15 cellular contexts compared by ENCODE assay signal in genomic region chr22:32864041-32864440, GRCh38.
"Had no signal": no experiment of that assay in that cellular context is flagged by ENCODE, and none has a peak within 500 bp of the region (broad histone marks: within the 10 kb centered on the region; RNA-seq: fewer than 3 reads in every experiment).

No MANE protein-coding gene starts in this region.

- DNase-seq: effector memory CD4-positive, alpha-beta T cell; glutamatergic neuron; left colon; mammary epithelial cell; natural killer cell; ovary; right lobe of liver; stimulated activated CD4-positive, alpha-beta T cell treated with anti-CD3 and anti-CD28 coated beads, Interleukin-2, amount 100 ng/mL, for 24 hours; stimulated activated CD4-positive, alpha-beta T cell treated with anti-CD3 and anti-CD28 coated beads, Interleukin-4, amount 100 ng/mL, for 4 hours; stimulated activated naive B cell treated with anti-CD40 and anti-IgM and Interleukin-4, amounts not matched to agents 10 μg/mL and 1 μg/mL and 100 μg/mL, for 72 hours; stimulated activated naive CD8-positive, alpha-beta T cell treated with anti-CD3 and anti-CD28 coated beads, Interleukin-15, amount 100 ng/mL, for 72 hours; testis had no signal

- ATAC-seq: esophagus mucosa; gastroesophageal sphincter; left colon; natural killer cell; right lobe of liver; stimulated activated naive B cell treated with anti-CD40 and anti-IgM and Interleukin-4, amounts not matched to agents 10 μg/mL and 1 μg/mL and 100 μg/mL, for 72 hours; stimulated activated naive CD8-positive, alpha-beta T cell treated with anti-CD3 and anti-CD28 coated beads, Interleukin-15, amount 100 ng/mL, for 72 hours had no signal

- H3K27me3 ChIP-seq: gastroesophageal sphincter, ovary, right lobe of liver, testis, tibial nerve had no signal

- H3K4me3 ChIP-seq: gastroesophageal sphincter, ovary, right lobe of liver, testis, tibial nerve had no signal

- H3K36me3 ChIP-seq: ovary had no signal

- H3K9me3 ChIP-seq: gastroesophageal sphincter, ovary, right lobe of liver, testis, tibial nerve had no signal

- H3K4me1 ChIP-seq: right lobe of liver, testis, tibial nerve had no signal

- H3K27ac ChIP-seq: ovary, right lobe of liver, testis, tibial nerve had no signal
